Comparison of ENCODE assay signal across 8 cellular contexts in the genomic region with DNA sequence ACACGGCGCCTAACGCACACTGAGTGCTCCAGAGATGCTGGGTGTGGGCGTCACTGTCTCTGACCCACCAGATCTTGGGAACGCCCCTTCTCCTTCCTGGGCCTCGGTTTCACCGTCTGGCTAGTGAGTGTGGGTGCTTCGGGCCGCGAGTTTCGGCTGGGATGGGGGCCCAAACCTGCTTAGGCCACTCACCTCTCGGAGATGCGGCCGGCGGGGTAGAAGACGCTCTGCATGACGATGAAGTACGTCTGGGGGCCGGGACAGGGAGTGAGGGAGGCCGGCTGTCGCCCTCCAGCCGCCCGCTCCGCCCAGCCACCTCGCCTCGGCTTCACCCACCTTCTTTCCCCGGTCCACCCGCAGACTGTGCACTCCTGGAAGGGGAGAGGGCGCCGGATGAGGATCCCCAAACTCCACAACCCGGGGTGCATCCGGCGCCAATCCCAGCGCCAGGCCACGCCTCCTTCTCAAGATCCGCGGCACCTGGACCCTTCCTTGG. TPM values are rescaled to one million over a fixed set of nuclear protein-coding genes. Genes with fewer than 3 reads are reported as not detected.
DNase-seq lines count a peak whose midpoint lies in the region; ATAC-seq and TF ChIP-seq lines count a peak whose summit lies in the region.

No MANE protein-coding gene starts in this region.

- peak overlapping the region; percentile 25 for H3K4me3 Mint-ChIP-seq in activated CD4-positive, alpha-beta T cell treated with anti-CD3 and anti-CD28 coated beads, Interleukin-2, amount 10 ng/mL, durations not matched to agents 7 days and 5 days
- peak overlapping the region; percentile 77 to 80 for H3K4me3 Mint-ChIP-seq in stimulated activated naive B cell treated with anti-CD40 and anti-IgM and Interleukin-4, amounts not matched to agents 10 μg/mL and 1 μg/mL and 100 μg/mL, for 72 hours

- no peak for DNase-seq in activated CD4-positive, alpha-beta T cell treated with anti-CD3 and anti-CD28 coated beads, Interleukin-2, amount 10 ng/mL, durations not matched to agents 7 days and 5 days
- no peak for DNase-seq in activated CD4-positive, alpha-beta T cell treated with anti-CD3 and anti-CD28 coated beads for 4 hours
- no peak for DNase-seq in fibroblast of villous mesenchyme (ENCODE audit: low read depth)
- no peak for DNase-seq in stimulated activated naive B cell treated with anti-CD40 and anti-IgM and Interleukin-4, amounts not matched to agents 10 μg/mL and 1 μg/mL and 100 μg/mL, for 72 hours

- TF ChIP-seq CTCF in WI38 (IDR thresholded peaks at IDR 0.05; ENCODE audit: low read depth, low read length) (no peak), fibroblast of villous mesenchyme (IDR thresholded peaks at IDR 0.05; ENCODE audit: insufficient read depth, low read depth, low read length) (no peak)

- H3K27me3 Mint-ChIP-seq in activated CD4-positive, alpha-beta T cell treated with anti-CD3 and anti-CD28 coated beads, Interleukin-2, amount 10 ng/mL, durations not matched to agents 7 days and 5 days: peaks cover 21% of the 10 kb centered on the region
- H3K27me3 Mint-ChIP-seq in stimulated activated naive B cell treated with anti-CD40 and anti-IgM and Interleukin-4, amounts not matched to agents 10 μg/mL and 1 μg/mL and 100 μg/mL, for 72 hours: peaks cover 17 to 26% of the 10 kb centered on the region in 2 donors

- POLR2A ChIA-PET in activated CD4-positive, alpha-beta T cell treated with anti-CD3 and anti-CD28 coated beads, Interleukin-2, amount 10 ng/mL, durations not matched to agents 7 days and 5 days (lab: Charles Lee): interaction anchor here (0.7 kb wide), 1 partner anchor 23 kb away, joined by 3 read pairs; no protein-coding TSS in a partner anchor

- ATAC-seq in stimulated activated naive B cell treated with anti-CD40 and anti-IgM and Interleukin-4, amounts not matched to agents 10 μg/mL and 1 μg/mL and 100 μg/mL, for 72 hours (replicated peaks): peak; percentile 8 to 17
- ATAC-seq in HG02678 (IDR thresholded peaks at IDR 0.05; ENCODE audit: unreplicated experiment) (no peak), GM19463 (IDR thresholded peaks at IDR 0.05; ENCODE audit: unreplicated experiment) (no peak), GM18511 (IDR thresholded peaks at IDR 0.05; ENCODE audit: unreplicated experiment) (no peak)

- H3K9me3 Mint-ChIP-seq in activated CD4-positive, alpha-beta T cell treated with anti-CD3 and anti-CD28 coated beads, Interleukin-2, amount 10 ng/mL, durations not matched to agents 7 days and 5 days: no peaks in the 10 kb centered on the region
- H3K9me3 Mint-ChIP-seq in stimulated activated naive B cell treated with anti-CD40 and anti-IgM and Interleukin-4, amounts not matched to agents 10 μg/mL and 1 μg/mL and 100 μg/mL, for 72 hours: no peaks in the 10 kb centered on the region

- H3K4me3 ChIP-seq in WI38 (ENCODE audit: low read depth, low read length): peak overlapping the region; percentile 29
- H3K4me3 ChIP-seq in fibroblast of villous mesenchyme (ENCODE audit: low read depth, low read length): peak overlapping the region; percentile 46

- H3K4me1 Mint-ChIP-seq in activated CD4-positive, alpha-beta T cell treated with anti-CD3 and anti-CD28 coated beads, Interleukin-2, amount 10 ng/mL, durations not matched to agents 7 days and 5 days: peaks cover 30% of the 10 kb centered on the region
- H3K4me1 Mint-ChIP-seq in stimulated activated naive B cell treated with anti-CD40 and anti-IgM and Interleukin-4, amounts not matched to agents 10 μg/mL and 1 μg/mL and 100 μg/mL, for 72 hours: peaks cover 14 to 37% of the 10 kb centered on the region in 2 donors

- H3K36me3 Mint-ChIP-seq in activated CD4-positive, alpha-beta T cell treated with anti-CD3 and anti-CD28 coated beads, Interleukin-2, amount 10 ng/mL, durations not matched to agents 7 days and 5 days (ENCODE audit: low read depth): no peaks in the 10 kb centered on the region
- peaks cover 3 to 4% of the 10 kb centered on the region in 2 donors for H3K36me3 Mint-ChIP-seq in stimulated activated naive B cell treated with anti-CD40 and anti-IgM and Interleukin-4, amounts not matched to agents 10 μg/mL and 1 μg/mL and 100 μg/mL, for 72 hours

- H3K27ac Mint-ChIP-seq in activated CD4-positive, alpha-beta T cell treated with anti-CD3 and anti-CD28 coated beads, Interleukin-2, amount 10 ng/mL, durations not matched to agents 7 days and 5 days: peak overlapping the region; percentile 19
- peak overlapping the region; percentile 20 for H3K27ac Mint-ChIP-seq in stimulated activated naive B cell treated with anti-CD40 and anti-IgM and Interleukin-4, amounts not matched to agents 10 μg/mL and 1 μg/mL and 100 μg/mL, for 72 hours

- CTCF ChIA-PET in activated CD4-positive, alpha-beta T cell treated with anti-CD3 and anti-CD28 coated beads, Interleukin-2, amount 10 ng/mL, durations not matched to agents 7 days and 5 days (lab: Charles Lee): interaction anchor here (1.5 kb wide), 1 partner anchor 192 kb away, joined by 8 read pairs; a partner anchor contains a TSS

RNA-seq across cellular contexts. Expression of a gene that starts 3.6 kb away (rescaled TPM):
- 1 to 10 TPM; 2.5 to 4.1 TPM for total RNA-seq in activated CD4-positive, alpha-beta T cell treated with anti-CD3 and anti-CD28 coated beads, Interleukin-2, amount 10 ng/mL, durations not matched to agents 7 days and 5 days
- total RNA-seq in fibroblast of villous mesenchyme: 2.6 and 3.5 TPM in 2 replicates

RNA-seq across cellular contexts. Expression of a gene that starts 10.2 kb away (rescaled TPM):
- 10 to 100 TPM; 16.8 to 22.4 TPM for total RNA-seq in activated CD4-positive, alpha-beta T cell treated with anti-CD3 and anti-CD28 coated beads, Interleukin-2, amount 10 ng/mL, durations not matched to agents 7 days and 5 days
- total RNA-seq in fibroblast of villous mesenchyme: 30.0 and 34.1 TPM in 2 replicates

RNA-seq across cellular contexts. Expression of a gene that starts 10.6 kb away (rescaled TPM):
- total RNA-seq in activated CD4-positive, alpha-beta T cell treated with anti-CD3 and anti-CD28 coated beads, Interleukin-2, amount 10 ng/mL, durations not matched to agents 7 days and 5 days: 10 to 100 TPM; 79.9 to 80.4 TPM
- total RNA-seq in fibroblast of villous mesenchyme: 11.2 and 11.9 TPM in 2 replicates

RNA-seq across cellular contexts. Expression of a gene that starts 27.6 kb away (rescaled TPM):
- total RNA-seq in activated CD4-positive, alpha-beta T cell treated with anti-CD3 and anti-CD28 coated beads, Interleukin-2, amount 10 ng/mL, durations not matched to agents 7 days and 5 days: 100 to 1,000 TPM; 100 to 122 TPM
- 39.9 and 44.0 TPM in 2 replicates for total RNA-seq in fibroblast of villous mesenchyme

RNA-seq across cellular contexts. Expression of a gene that starts 49.5 kb away (rescaled TPM):
- total RNA-seq in activated CD4-positive, alpha-beta T cell treated with anti-CD3 and anti-CD28 coated beads, Interleukin-2, amount 10 ng/mL, durations not matched to agents 7 days and 5 days: 10 to 100 TPM; 53.7 to 62.3 TPM
- total RNA-seq in fibroblast of villous mesenchyme: 37.1 and 43.8 TPM in 2 replicates

Comparison
In these comparisons a context has a peak if more than half of its experiments do, and no peak if none do; other contexts are left out.
1. ATAC-seq: peak in stimulated activated naive B cell treated with anti-CD40 and anti-IgM and Interleukin-4, amounts not matched to agents 10 μg/mL and 1 μg/mL and 100 μg/mL, for 72 hours (2 of 2); none in HG02678 (single experiment), GM19463 (single experiment) and GM18511 (single experiment).